In genomic region chr20:62782893-62783278, GRCh38 we compare ENCODE assay signal across 17 cellular contexts. TPM values are rescaled to one million over a fixed set of nuclear protein-coding genes. Genes with fewer than 3 reads are reported as not detected.
DNase-seq lines count a peak whose midpoint lies in the region; ATAC-seq and TF ChIP-seq lines count a peak whose summit lies in the region.
"Had no signal": no experiment of that assay in that cellular context is flagged by ENCODE, and none has a peak within 500 bp of the region (broad histone marks: within the 10 kb centered on the region; RNA-seq: fewer than 3 reads in every experiment).

No MANE protein-coding gene starts in this region.

- H3K9me3 ChIP-seq in right atrium auricular region (no peaks in the 10 kb centered on the region), left ventricle myocardium inferior (replicated peaks) (no peaks in the 10 kb centered on the region)

- H3K27me3 ChIP-seq in right atrium auricular region (no peaks in the 10 kb centered on the region), left ventricle myocardium inferior (ENCODE audit: low read depth) (peaks cover 22% of the 10 kb centered on the region)

- H3K27me3 Mint-ChIP-seq in activated T-helper 17 cell treated with anti-CD3 and anti-CD28 coated beads, Interleukin-2, amount 50 U/mL, for 72 hours, result no peaks in the 10 kb centered on the region
- no peaks in the 10 kb centered on the region for H3K27me3 Mint-ChIP-seq in activated naive CD8-positive, alpha-beta T cell treated with anti-CD3 and anti-CD28 coated beads for 36 hours
- H3K27me3 Mint-ChIP-seq: activated CD4-positive, alpha-beta T cell treated with anti-CD3 and anti-CD28 coated beads, Interleukin-2, amount 10 ng/mL, durations not matched to agents 7 days and 5 days had no signal

- no peaks in the 10 kb centered on the region for H3K9me3 Mint-ChIP-seq in activated T-helper 17 cell treated with anti-CD3 and anti-CD28 coated beads, Interleukin-2, amount 50 U/mL, for 72 hours
- no peaks in the 10 kb centered on the region for H3K9me3 Mint-ChIP-seq in activated naive CD8-positive, alpha-beta T cell treated with anti-CD3 and anti-CD28 coated beads for 36 hours
- H3K9me3 Mint-ChIP-seq: activated CD4-positive, alpha-beta T cell treated with anti-CD3 and anti-CD28 coated beads, Interleukin-2, amount 10 ng/mL, durations not matched to agents 7 days and 5 days; activated T-helper 2 cell treated with anti-CD3 and anti-CD28 coated beads, Interferon-gamma antibody, Interleukin-2, Interleukin-4, amounts not matched to agents 10 μg/mL and 5 μg/mL and 100 μg/mL, durations not matched to agents 14 hours and 24 hours and 36 hours had no signal

- no peak overlapping the region for H3K4me3 ChIP-seq in right atrium auricular region
- H3K4me3 ChIP-seq in left ventricle myocardium inferior, result no peak overlapping the region

- H3K36me3 ChIP-seq in right atrium auricular region (no peaks in the 10 kb centered on the region), left ventricle myocardium inferior (no peaks in the 10 kb centered on the region)

- no peak for DNase-seq in Right ventricle myocardium superior
- no peak for DNase-seq in right atrium auricular region (ENCODE audit: low spot score)
- peak; percentile 78 for DNase-seq in NCI-H2171 treated with DMSO at 0.1 percent for 48 hours (lab: John Stamatoyannopoulos, UW)
- peak; percentile 58 for DNase-seq in left ventricle myocardium inferior
- no peak for DNase-seq in activated naive CD8-positive, alpha-beta T cell treated with anti-CD3 and anti-CD28 coated beads for 36 hours
- DNase-seq in H4 (ENCODE audit: low spot score), result no peak
- DNase-seq in NCI-H2227 treated with DMSO at 0.1 percent for 48 hours (lab: John Stamatoyannopoulos, UW), result no peak
- DNase-seq: activated CD4-positive, alpha-beta T cell treated with anti-CD3 and anti-CD28 coated beads, Interleukin-2, amount 10 ng/mL, durations not matched to agents 7 days and 5 days; cortex of kidney; KBM-7; NCI-H1105; NCI-H69; nucleus accumbens; retina had no signal

- intact Hi-C loops in Right ventricle myocardium superior (cut with DNase I), result no loop called here
- intact Hi-C loops in left ventricle myocardium inferior (cut with micrococcal nuclease), result no loop called here

- no peak overlapping the region for H3K4me3 Mint-ChIP-seq in activated T-helper 17 cell treated with anti-CD3 and anti-CD28 coated beads, Interleukin-2, amount 50 U/mL, for 72 hours
- no peak overlapping the region for H3K4me3 Mint-ChIP-seq in activated naive CD8-positive, alpha-beta T cell treated with anti-CD3 and anti-CD28 coated beads for 36 hours
- H3K4me3 Mint-ChIP-seq: activated CD4-positive, alpha-beta T cell treated with anti-CD3 and anti-CD28 coated beads, Interleukin-2, amount 10 ng/mL, durations not matched to agents 7 days and 5 days had no signal

- H3K4me1 Mint-ChIP-seq in activated T-helper 17 cell treated with anti-CD3 and anti-CD28 coated beads, Interleukin-2, amount 50 U/mL, for 72 hours, result peaks cover 11% of the 10 kb centered on the region
- peaks cover 7% of the 10 kb centered on the region for H3K4me1 Mint-ChIP-seq in activated naive CD8-positive, alpha-beta T cell treated with anti-CD3 and anti-CD28 coated beads for 36 hours

- H3K27ac ChIP-seq in right atrium auricular region, result no peak overlapping the region
- peak overlapping the region; percentile 76 for H3K27ac ChIP-seq in left ventricle myocardium inferior (replicated peaks)
- H3K27ac ChIP-seq: C4-2B had no signal

- peak; percentile 52 for ATAC-seq in Right ventricle myocardium superior (ENCODE audit: poor library complexity)
- ATAC-seq in activated T-helper 17 cell treated with anti-CD3 and anti-CD28 coated beads, Interleukin-2, amount 50 U/mL, for 72 hours (replicated peaks), result no peak

- H3K4me1 ChIP-seq in right atrium auricular region (no peaks in the 10 kb centered on the region), left ventricle myocardium inferior (peaks cover 23% of the 10 kb centered on the region)

- H3K27ac Mint-ChIP-seq in activated T-helper 17 cell treated with anti-CD3 and anti-CD28 coated beads, Interleukin-2, amount 50 U/mL, for 72 hours, result no peak overlapping the region
- no peak overlapping the region for H3K27ac Mint-ChIP-seq in activated naive CD8-positive, alpha-beta T cell treated with anti-CD3 and anti-CD28 coated beads for 36 hours
- H3K27ac Mint-ChIP-seq: activated CD4-positive, alpha-beta T cell treated with anti-CD3 and anti-CD28 coated beads, Interleukin-2, amount 10 ng/mL, durations not matched to agents 7 days and 5 days; activated T-helper 2 cell treated with anti-CD3 and anti-CD28 coated beads, Interferon-gamma antibody, Interleukin-2, Interleukin-4, amounts not matched to agents 10 μg/mL and 5 μg/mL and 100 μg/mL, durations not matched to agents 14 hours and 24 hours and 36 hours had no signal

- no peak for TF ChIP-seq CTCF in right atrium auricular region (IDR thresholded peaks at IDR 0.05)
- peak; percentile 35 for TF ChIP-seq CTCF in left ventricle myocardium inferior (IDR thresholded peaks at IDR 0.05; ENCODE audit: borderline replicate concordance)

- no peaks in the 10 kb centered on the region for H3K36me3 Mint-ChIP-seq in activated T-helper 17 cell treated with anti-CD3 and anti-CD28 coated beads, Interleukin-2, amount 50 U/mL, for 72 hours (ENCODE audit: low read depth)
- H3K36me3 Mint-ChIP-seq in activated naive CD8-positive, alpha-beta T cell treated with anti-CD3 and anti-CD28 coated beads for 36 hours, result no peaks in the 10 kb centered on the region

RNA-seq across cellular contexts. Expression of gene MRGBP, which starts 13.4 kb away (rescaled TPM):
- total RNA-seq in Right ventricle myocardium superior (10.2 TPM), right atrium auricular region (10 to 100 TPM in 1 of 2 donors, 1 to 10 TPM in 1; 8.4 to 11.1 TPM), left ventricle myocardium inferior (9.8 TPM)
- total RNA-seq in activated T-helper 17 cell treated with anti-CD3 and anti-CD28 coated beads, Interleukin-2, amount 50 U/mL, for 72 hours, result 10 to 100 TPM; 16.0 to 20.5 TPM
- total RNA-seq in activated naive CD8-positive, alpha-beta T cell treated with anti-CD3 and anti-CD28 coated beads for 36 hours, result 10 to 100 TPM; 19.3 to 19.8 TPM
- total RNA-seq in H4 (2014; rRNA removed; shearing (Covaris generic)), result 33.9 and 34.2 TPM in 2 replicates

RNA-seq across cellular contexts. Expression of gene OGFR, which starts 21.7 kb away (rescaled TPM):
- 17.8 TPM for total RNA-seq in Right ventricle myocardium superior
- total RNA-seq in right atrium auricular region, result 10 to 100 TPM; 17.3 to 31.2 TPM
- 19.2 TPM for total RNA-seq in left ventricle myocardium inferior
- total RNA-seq in activated T-helper 17 cell treated with anti-CD3 and anti-CD28 coated beads, Interleukin-2, amount 50 U/mL, for 72 hours, result 10 to 100 TPM; 42.3 to 52.6 TPM
- 10 to 100 TPM; 66.1 to 69.9 TPM for total RNA-seq in activated naive CD8-positive, alpha-beta T cell treated with anti-CD3 and anti-CD28 coated beads for 36 hours
- total RNA-seq in H4 (2014; rRNA removed; shearing (Covaris generic)), result 30.9 and 43.8 TPM in 2 replicates

RNA-seq across cellular contexts. Expression of gene COL9A3, which starts 34.0 kb away (rescaled TPM):
- 2.7 TPM for total RNA-seq in Right ventricle myocardium superior
- total RNA-seq in right atrium auricular region, result 1 to 10 TPM; 4.2 to 5.7 TPM
- 2.1 TPM for total RNA-seq in left ventricle myocardium inferior
- not detected for total RNA-seq in activated T-helper 17 cell treated with anti-CD3 and anti-CD28 coated beads, Interleukin-2, amount 50 U/mL, for 72 hours
- total RNA-seq in activated naive CD8-positive, alpha-beta T cell treated with anti-CD3 and anti-CD28 coated beads for 36 hours, result 1 to 10 TPM in 1 of 2 experiments, under 1 TPM in 1; 0.35 to 1.0 TPM
- not detected in 2 replicates for total RNA-seq in H4 (2014; rRNA removed; shearing (Covaris generic))
- total RNA-seq: activated CD4-positive, alpha-beta T cell treated with anti-CD3 and anti-CD28 coated beads, Interleukin-2, amount 10 ng/mL, durations not matched to agents 7 days and 5 days had no signal

Comparison
In these comparisons a context has a peak if more than half of its experiments do, and no peak if none do; other contexts are left out.
1. DNase-seq: peak in NCI-H2171 treated with DMSO at 0.1 percent for 48 hours (single experiment) and left ventricle myocardium inferior (single experiment); none in Right ventricle myocardium superior (single experiment), right atrium auricular region (single experiment), activated naive CD8-positive, alpha-beta T cell treated with anti-CD3 and anti-CD28 coated beads for 36 hours (single experiment), H4 (single experiment) and NCI-H2227 treated with DMSO at 0.1 percent for 48 hours (single experiment).